In genomic region chrX:37348237-37349130, GRCh38 we compare ENCODE assay signal across 8 cellular contexts. TPM values are rescaled to one million over a fixed set of nuclear protein-coding genes. Genes with fewer than 3 reads are reported as not detected.
DNase-seq lines count a peak whose midpoint lies in the region; ATAC-seq and TF ChIP-seq lines count a peak whose summit lies in the region.

No MANE protein-coding gene starts in this region.

- ATAC-seq in activated T-helper 17 cell treated with anti-CD3 and anti-CD28 coated beads, Interleukin-2, amount 50 U/mL, for 72 hours (replicated peaks), result no peak
- ATAC-seq in psoas muscle, result peak; percentile 16 to 53 (median 20)

- H3K27me3 ChIP-seq in left ventricle myocardium inferior (ENCODE audit: low read depth) (no peaks in the 10 kb centered on the region), psoas muscle (ENCODE audit: insufficient read depth in 3 of 3, low read length in 2 of 3) (peaks cover 0 to 4% (median 0%) of the 10 kb centered on the region in 3 donors)

- WGBS in psoas muscle, 3 donors, result 8 to 35% (median 22%) methylated on average over 9 to 24 of the region's 24 CpGs

- H3K4me3 ChIP-seq in left ventricle myocardium inferior (peak overlapping the region; percentile 79), psoas muscle (peak overlapping the region; percentile 78)

- peak overlapping the region; percentile 40 for H3K4me3 Mint-ChIP-seq in activated T-helper 17 cell treated with anti-CD3 and anti-CD28 coated beads, Interleukin-2, amount 50 U/mL, for 72 hours

- no peak overlapping the region for H3K27ac Mint-ChIP-seq in activated T-helper 17 cell treated with anti-CD3 and anti-CD28 coated beads, Interleukin-2, amount 50 U/mL, for 72 hours

- no peaks in the 10 kb centered on the region for H3K9me3 Mint-ChIP-seq in activated T-helper 17 cell treated with anti-CD3 and anti-CD28 coated beads, Interleukin-2, amount 50 U/mL, for 72 hours

- no peaks in the 10 kb centered on the region for H3K36me3 Mint-ChIP-seq in activated T-helper 17 cell treated with anti-CD3 and anti-CD28 coated beads, Interleukin-2, amount 50 U/mL, for 72 hours (ENCODE audit: low read depth)

- DNase-seq in EL (peak; percentile 12), left ventricle myocardium inferior (no peak), psoas muscle (no peak), D341Med (ENCODE audit: low spot score) (no peak), HK-2 (ENCODE audit: unreplicated experiment) (no peak)
- DNase-seq in stimulated activated CD4-positive, alpha-beta T cell treated with anti-CD3 and anti-CD28 coated beads, Interleukin-2, amount 100 ng/mL, for 24 hours, result no peak
- DNase-seq in activated CD4-positive, alpha-beta T cell treated with anti-CD3 and anti-CD28 coated beads for 1 hour, result no peak

- peaks cover 28% of the 10 kb centered on the region for H3K4me1 ChIP-seq in left ventricle myocardium inferior
- peaks cover 2% of the 10 kb centered on the region for H3K4me1 ChIP-seq in psoas muscle

- intact Hi-C loops in left ventricle myocardium inferior (cut with micrococcal nuclease) (no loop called here), psoas muscle (cut with DNase I) (no loop called here)

- peak overlapping the region; percentile 93 for H3K27ac ChIP-seq in left ventricle myocardium inferior (replicated peaks)
- H3K27ac ChIP-seq in psoas muscle, result peak overlapping the region; percentile 89

- H3K27me3 Mint-ChIP-seq in activated T-helper 17 cell treated with anti-CD3 and anti-CD28 coated beads, Interleukin-2, amount 50 U/mL, for 72 hours, result peaks cover 16% of the 10 kb centered on the region

- TF ChIP-seq CTCF in left ventricle myocardium inferior (IDR thresholded peaks at IDR 0.05; ENCODE audit: borderline replicate concordance), result no peak
- TF ChIP-seq CTCF in psoas muscle (IDR thresholded peaks at IDR 0.05), result no peak

- H3K4me1 Mint-ChIP-seq in activated T-helper 17 cell treated with anti-CD3 and anti-CD28 coated beads, Interleukin-2, amount 50 U/mL, for 72 hours, result no peaks in the 10 kb centered on the region

- H3K36me3 ChIP-seq in left ventricle myocardium inferior, result no peaks in the 10 kb centered on the region
- no peaks in the 10 kb centered on the region for H3K36me3 ChIP-seq in psoas muscle (ENCODE audit: insufficient read depth in 1 of 2, low read depth in 1 of 2)

- H3K9me3 ChIP-seq in left ventricle myocardium inferior (replicated peaks) (no peaks in the 10 kb centered on the region), psoas muscle (no peaks in the 10 kb centered on the region)

RNA-seq across cellular contexts. Expression of gene PRRG1, which starts 0.7 kb away (rescaled TPM):
- total RNA-seq in activated T-helper 17 cell treated with anti-CD3 and anti-CD28 coated beads, Interleukin-2, amount 50 U/mL, for 72 hours, result not detected
- total RNA-seq in left ventricle myocardium inferior (12.9 TPM), psoas muscle (10 to 100 TPM in 3 of 4 donors, 1 to 10 TPM in 1; 8.8 to 21.3 (median 15.4) TPM)
- polyA plus RNA-seq in psoas muscle, result 1 to 10 TPM; 2.5 to 8.5 (median 3.8) TPM

Comparison
In these comparisons a context has a peak if more than half of its experiments do, and no peak if none do; other contexts are left out.
1. RNA of gene PRRG1, which starts 0.7 kb away (total RNA-seq): 8.8 to 21.3 TPM in psoas muscle and 12.9 TPM in left ventricle myocardium inferior (single experiment); not detected in activated T-helper 17 cell treated with anti-CD3 and anti-CD28 coated beads, Interleukin-2, amount 50 U/mL, for 72 hours; every median in the first group is over 4 times any median in the second.